8 cellular contexts compared by ENCODE assay signal in genomic region chr6:30688569-30688968, GRCh38. TPM values are rescaled to one million over a fixed set of nuclear protein-coding genes. Genes with fewer than 3 reads are reported as not detected.
A peak's percentile ranks its signal among the peaks of the same experiment; 100 is the strongest.
DNase-seq lines count a peak whose midpoint lies in the region; ATAC-seq and TF ChIP-seq lines count a peak whose summit lies in the region.

No MANE protein-coding gene starts in this region.

- TF ChIP-seq POLR2A in testis (IDR thresholded peaks at IDR 0.05), result no peak

- no peaks in the 10 kb centered on the region for H3K9me3 Mint-ChIP-seq in activated CD4-positive, alpha-beta T cell treated with anti-CD3 and anti-CD28 coated beads, Interleukin-2, amount 10 ng/mL, durations not matched to agents 7 days and 5 days
- H3K9me3 Mint-ChIP-seq in activated CD4-positive, alpha-beta memory T cell treated with anti-CD3 and anti-CD28 coated beads, Interleukin-2, amount 10 ng/mL, durations not matched to agents 7 days and 5 days, result no peaks in the 10 kb centered on the region
- no peaks in the 10 kb centered on the region for H3K9me3 Mint-ChIP-seq in immature natural killer cell

- H3K27me3 ChIP-seq in testis, result no peaks in the 10 kb centered on the region

- no peak overlapping the region for H3K4me3 ChIP-seq in testis

- intact Hi-C loops in testis (cut with DNase I; ENCODE audit: low total_unique reads), result no loop called here

- H3K4me1 Mint-ChIP-seq in activated CD4-positive, alpha-beta T cell treated with anti-CD3 and anti-CD28 coated beads, Interleukin-2, amount 10 ng/mL, durations not matched to agents 7 days and 5 days, result peaks cover 43% of the 10 kb centered on the region
- H3K4me1 Mint-ChIP-seq in activated CD4-positive, alpha-beta memory T cell treated with anti-CD3 and anti-CD28 coated beads, Interleukin-2, amount 10 ng/mL, durations not matched to agents 7 days and 5 days, result peaks cover 43% of the 10 kb centered on the region
- H3K4me1 Mint-ChIP-seq in immature natural killer cell, result peaks cover 52 to 53% of the 10 kb centered on the region in 2 donors

- peak overlapping the region; percentile 100 for H3K4me3 Mint-ChIP-seq in activated CD4-positive, alpha-beta T cell treated with anti-CD3 and anti-CD28 coated beads, Interleukin-2, amount 10 ng/mL, durations not matched to agents 7 days and 5 days
- H3K4me3 Mint-ChIP-seq in activated CD4-positive, alpha-beta memory T cell treated with anti-CD3 and anti-CD28 coated beads, Interleukin-2, amount 10 ng/mL, durations not matched to agents 7 days and 5 days, result peak overlapping the region; percentile 93
- H3K4me3 Mint-ChIP-seq in immature natural killer cell, result peak overlapping the region; percentile 98 to 100 (median 99)

- 89 to 90% methylated on average over 9 of the region's 9 CpGs for WGBS in testis, 2 donors

- H3K27me3 Mint-ChIP-seq in activated CD4-positive, alpha-beta T cell treated with anti-CD3 and anti-CD28 coated beads, Interleukin-2, amount 10 ng/mL, durations not matched to agents 7 days and 5 days, result no peaks in the 10 kb centered on the region
- no peaks in the 10 kb centered on the region for H3K27me3 Mint-ChIP-seq in activated CD4-positive, alpha-beta memory T cell treated with anti-CD3 and anti-CD28 coated beads, Interleukin-2, amount 10 ng/mL, durations not matched to agents 7 days and 5 days
- H3K27me3 Mint-ChIP-seq in immature natural killer cell (ENCODE audit: low read depth in 3 of 3), result peaks cover 7 to 13% (median 11%) of the 10 kb centered on the region in 3 donors

- peak overlapping the region; percentile 89 to 94 for H3K27ac ChIP-seq in testis

- no peak for ATAC-seq in HG03565 (IDR thresholded peaks at IDR 0.05; ENCODE audit: unreplicated experiment)

- peaks cover 42% of the 10 kb centered on the region for H3K4me1 ChIP-seq in testis

- H3K9me3 ChIP-seq in testis, result no peaks in the 10 kb centered on the region

- H3K27ac Mint-ChIP-seq in activated CD4-positive, alpha-beta T cell treated with anti-CD3 and anti-CD28 coated beads, Interleukin-2, amount 10 ng/mL, durations not matched to agents 7 days and 5 days, result peak overlapping the region; percentile 95
- peak overlapping the region; percentile 94 for H3K27ac Mint-ChIP-seq in activated CD4-positive, alpha-beta memory T cell treated with anti-CD3 and anti-CD28 coated beads, Interleukin-2, amount 10 ng/mL, durations not matched to agents 7 days and 5 days
- H3K27ac Mint-ChIP-seq in immature natural killer cell, result peak overlapping the region; percentile 87 to 99 (median 94)

- H3K36me3 ChIP-seq in testis (ENCODE audit: low read depth, missing control alignments), result no peaks in the 10 kb centered on the region

- POLR2A ChIA-PET in activated CD4-positive, alpha-beta T cell treated with anti-CD3 and anti-CD28 coated beads, Interleukin-2, amount 10 ng/mL, durations not matched to agents 7 days and 5 days (lab: Charles Lee), result interaction anchor here (0.5 kb wide), 1 partner anchor 31 kb away, joined by 3 read pairs; no protein-coding TSS in a partner anchor
- POLR2A ChIA-PET in activated CD4-positive, alpha-beta memory T cell treated with anti-CD3 and anti-CD28 coated beads, Interleukin-2, amount 10 ng/mL, durations not matched to agents 7 days and 5 days (lab: Charles Lee), result interaction anchor here (1.1 to 6.6 kb wide), 9 partner anchors 8 to 73 kb away, joined by 3 to 88 read pairs (median 6); partner anchors contain the start of genes MDC1 and TUBB

- peaks cover 38% of the 10 kb centered on the region for H3K36me3 Mint-ChIP-seq in activated CD4-positive, alpha-beta T cell treated with anti-CD3 and anti-CD28 coated beads, Interleukin-2, amount 10 ng/mL, durations not matched to agents 7 days and 5 days (ENCODE audit: low read depth)
- peaks cover 46% of the 10 kb centered on the region for H3K36me3 Mint-ChIP-seq in activated CD4-positive, alpha-beta memory T cell treated with anti-CD3 and anti-CD28 coated beads, Interleukin-2, amount 10 ng/mL, durations not matched to agents 7 days and 5 days (ENCODE audit: low read depth)
- H3K36me3 Mint-ChIP-seq in immature natural killer cell, result peaks cover 11 to 13% (median 12%) of the 10 kb centered on the region in 3 donors

- CTCF ChIA-PET in activated CD4-positive, alpha-beta T cell treated with anti-CD3 and anti-CD28 coated beads, Interleukin-2, amount 10 ng/mL, durations not matched to agents 7 days and 5 days (lab: Charles Lee), result interaction anchor here (0.8 to 3.0 kb wide), 10 partner anchors 10 to 205 kb away, joined by 3 to 21 read pairs (median 6); partner anchors contain the start of genes DHX16 and MDC1
- CTCF ChIA-PET in activated CD4-positive, alpha-beta memory T cell treated with anti-CD3 and anti-CD28 coated beads, Interleukin-2, amount 10 ng/mL, durations not matched to agents 7 days and 5 days (lab: Charles Lee), result interaction anchor here (1.2 to 4.8 kb wide), 4 partner anchors 10 to 42 kb away, joined by 4 to 31 read pairs (median 16); partner anchors contain the start of genes MDC1 and TUBB

- no peak for DNase-seq in activated CD4-positive, alpha-beta T cell treated with anti-CD3 and anti-CD28 coated beads, Interleukin-2, amount 10 ng/mL, durations not matched to agents 7 days and 5 days
- no peak for DNase-seq in activated CD4-positive, alpha-beta T cell treated with anti-CD3 and anti-CD28 coated beads for 4 hours
- DNase-seq in activated CD4-positive, alpha-beta memory T cell treated with anti-CD3 and anti-CD28 coated beads, Interleukin-2, amount 10 ng/mL, durations not matched to agents 7 days and 5 days, result no peak
- DNase-seq in immature natural killer cell (no peak), testis (no peak), NCI-H526 treated with DMSO at 0.1 percent for 48 hours (lab: John Stamatoyannopoulos, UW) (no peak), cerebellum (ENCODE audit: low spot score) (no peak)

- TF ChIP-seq CTCF in testis (IDR thresholded peaks at IDR 0.05), result no peak

RNA-seq across cellular contexts. Expression of gene PPP1R18, which starts 2.1 kb away (rescaled TPM):
- 100 to 1,000 TPM; 243 to 272 TPM for total RNA-seq in activated CD4-positive, alpha-beta T cell treated with anti-CD3 and anti-CD28 coated beads, Interleukin-2, amount 10 ng/mL, durations not matched to agents 7 days and 5 days
- total RNA-seq in activated CD4-positive, alpha-beta memory T cell treated with anti-CD3 and anti-CD28 coated beads, Interleukin-2, amount 10 ng/mL, durations not matched to agents 7 days and 5 days, result 100 to 1,000 TPM; 269 to 283 TPM
- polyA plus RNA-seq in immature natural killer cell (100 to 1,000 TPM; 178 to 308 (median 245) TPM), testis (ENCODE audit: insufficient read depth, low read depth, low replicate concordance) (24.9 TPM)
- total RNA-seq in testis (1 to 10 TPM; 9.0 to 9.3 TPM), cerebellum (27.9 TPM)

RNA-seq across cellular contexts. Expression of gene NRM, which starts 2.2 kb away (rescaled TPM):
- 10 to 100 TPM; 43.1 to 58.8 TPM for total RNA-seq in activated CD4-positive, alpha-beta T cell treated with anti-CD3 and anti-CD28 coated beads, Interleukin-2, amount 10 ng/mL, durations not matched to agents 7 days and 5 days
- total RNA-seq in activated CD4-positive, alpha-beta memory T cell treated with anti-CD3 and anti-CD28 coated beads, Interleukin-2, amount 10 ng/mL, durations not matched to agents 7 days and 5 days, result 10 to 100 TPM; 40.5 to 41.1 TPM
- polyA plus RNA-seq in immature natural killer cell (10 to 100 TPM in 1 of 3 donors, 1 to 10 TPM in 2; 6.7 to 20.1 (median 8.4) TPM), testis (ENCODE audit: insufficient read depth, low read depth, low replicate concordance) (26.6 TPM)
- total RNA-seq in testis (10 to 100 TPM in 1 of 2 donors, 1 to 10 TPM in 1; 9.5 to 10.5 TPM), cerebellum (9.2 TPM)

RNA-seq across cellular contexts. Expression of gene DHX16, which starts 15.8 kb away (rescaled TPM):
- total RNA-seq in activated CD4-positive, alpha-beta T cell treated with anti-CD3 and anti-CD28 coated beads, Interleukin-2, amount 10 ng/mL, durations not matched to agents 7 days and 5 days, result 10 to 100 TPM; 40.4 to 40.7 TPM
- total RNA-seq in activated CD4-positive, alpha-beta memory T cell treated with anti-CD3 and anti-CD28 coated beads, Interleukin-2, amount 10 ng/mL, durations not matched to agents 7 days and 5 days, result 10 to 100 TPM; 35.6 to 37.6 TPM
- polyA plus RNA-seq in immature natural killer cell, result 10 to 100 TPM; 13.6 to 33.9 (median 14.4) TPM
- 10 to 100 TPM; 68.0 TPM for total RNA-seq in testis
- polyA plus RNA-seq in testis (ENCODE audit: insufficient read depth, low read depth, low replicate concordance), result 109 TPM
- total RNA-seq in cerebellum, result 17.2 TPM

RNA-seq across cellular contexts. Expression of gene MDC1, which starts 28.5 kb away (rescaled TPM):
- total RNA-seq in activated CD4-positive, alpha-beta T cell treated with anti-CD3 and anti-CD28 coated beads, Interleukin-2, amount 10 ng/mL, durations not matched to agents 7 days and 5 days, result 10 to 100 TPM; 46.8 to 53.2 TPM
- total RNA-seq in activated CD4-positive, alpha-beta memory T cell treated with anti-CD3 and anti-CD28 coated beads, Interleukin-2, amount 10 ng/mL, durations not matched to agents 7 days and 5 days, result 10 to 100 TPM; 49.7 to 54.6 TPM
- polyA plus RNA-seq in immature natural killer cell, result 10 to 100 TPM in 1 of 3 donors, 1 to 10 TPM in 1, not detected in 1; 3.0 to 16.5 TPM
- total RNA-seq in testis, result 10 to 100 TPM; 56.6 to 79.3 TPM
- 155 TPM for polyA plus RNA-seq in testis (ENCODE audit: insufficient read depth, low read depth, low replicate concordance)
- 9.5 TPM for total RNA-seq in cerebellum

RNA-seq across cellular contexts. Expression of gene TUBB, which starts 31.6 kb away (rescaled TPM):
- total RNA-seq in activated CD4-positive, alpha-beta T cell treated with anti-CD3 and anti-CD28 coated beads, Interleukin-2, amount 10 ng/mL, durations not matched to agents 7 days and 5 days, result 1,000 to 10,000 TPM; 1,494 to 1,661 TPM
- total RNA-seq in activated CD4-positive, alpha-beta memory T cell treated with anti-CD3 and anti-CD28 coated beads, Interleukin-2, amount 10 ng/mL, durations not matched to agents 7 days and 5 days, result 1,000 to 10,000 TPM; 1,162 to 1,172 TPM
- polyA plus RNA-seq in immature natural killer cell, result 100 to 1,000 TPM in 1 of 3 donors, 10 to 100 TPM in 2; 80.8 to 215 (median 84.0) TPM
- total RNA-seq in testis, result 100 to 1,000 TPM; 173 to 252 TPM
- 309 TPM for polyA plus RNA-seq in testis (ENCODE audit: insufficient read depth, low read depth, low replicate concordance)
- 608 TPM for total RNA-seq in cerebellum
